In the genomic region with DNA sequence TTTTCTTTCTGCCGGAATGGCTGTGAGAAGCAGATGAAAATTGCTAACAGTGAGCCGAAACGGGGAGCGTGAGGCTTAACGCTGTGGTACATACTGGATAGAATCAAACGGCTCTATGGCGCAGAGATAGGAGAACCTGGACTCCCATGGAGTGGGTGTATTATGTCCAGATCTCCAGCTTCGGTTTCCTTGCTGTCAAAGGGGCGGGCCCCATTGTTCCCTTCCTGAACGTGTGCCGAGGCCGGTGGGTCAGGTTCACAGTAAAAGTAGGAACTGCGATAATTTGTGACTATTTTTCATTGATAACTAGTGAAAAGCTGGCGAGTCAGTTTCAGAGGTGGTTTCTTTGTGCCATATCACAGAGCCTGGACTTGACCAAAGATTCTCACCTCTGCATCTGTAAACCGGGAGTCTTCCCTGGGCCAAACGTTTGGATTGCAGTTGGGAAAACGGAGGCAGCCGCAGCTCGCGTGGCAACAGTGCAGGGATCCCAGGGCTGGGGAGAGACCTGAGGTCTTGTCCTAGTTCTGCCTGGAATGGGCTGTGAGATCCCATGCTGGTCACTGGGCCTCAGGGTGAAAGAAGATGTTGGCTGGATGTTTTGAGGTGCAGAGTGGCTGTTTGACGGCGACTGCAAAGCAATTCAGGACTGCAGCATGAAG, we compare ENCODE assay signal across 8 cellular contexts. TPM values are rescaled to one million over a fixed set of nuclear protein-coding genes. Genes with fewer than 3 reads are reported as not detected.
DNase-seq lines count a peak whose midpoint lies in the region; ATAC-seq and TF ChIP-seq lines count a peak whose summit lies in the region.

No MANE protein-coding gene starts in this region.

- H3K4me2 ChIP-seq in BLaER1 treated with 17β-estradiol and CSF1 and Interleukin-3, amounts not matched to agents 10 nM and 100 nM = peak overlapping the region; percentile 82 to 100 (median 95)

- H4K20me1 ChIP-seq in BLaER1 treated with 17β-estradiol and CSF1 and Interleukin-3, amounts not matched to agents 10 nM and 100 nM = peaks cover 49 to 57% (median 55%) of the 10 kb centered on the region in 11 experiments

- no peak for DNase-seq in MG63
- no peak for DNase-seq in coronary artery (ENCODE audit: low spot score)
- DNase-seq in naive thymus-derived CD4-positive, alpha-beta T cell = no peak
- no peak for DNase-seq in SIG-M5 (lab: John Stamatoyannopoulos, UW)
- no peak for DNase-seq in NCI-H446 treated with DMSO at 0.1 percent for 48 hours (lab: John Stamatoyannopoulos, UW)
- DNase-seq in NCI-H1694 (lab: John Stamatoyannopoulos, UW) = no peak
- DNase-seq in NCI-H1105 treated with DMSO at 0.1 percent for 48 hours (lab: John Stamatoyannopoulos, UW) = no peak

- peaks cover 0 to 7% (median 0%) of the 10 kb centered on the region in 11 donors for H3K9me3 Mint-ChIP-seq in naive thymus-derived CD4-positive, alpha-beta T cell

- H3K36me3 ChIP-seq in BLaER1 treated with 17β-estradiol and CSF1 and Interleukin-3, amounts not matched to agents 10 nM and 100 nM = peaks cover 42 to 53% (median 52%) of the 10 kb centered on the region in 11 experiments
- peaks cover 52% of the 10 kb centered on the region for H3K36me3 ChIP-seq in MG63
- peaks cover 11 to 47% (median 14%) of the 10 kb centered on the region in 3 experiments for H3K36me3 ChIP-seq in naive thymus-derived CD4-positive, alpha-beta T cell (ENCODE audit: control insufficient read depth in 2 of 3, insufficient read depth in 3 of 3, low read length in 3 of 3)

- no peak for TF ChIP-seq CTCF in coronary artery (IDR thresholded peaks at IDR 0.05)

- H3K4me1 ChIP-seq in BLaER1 treated with 17β-estradiol and CSF1 and Interleukin-3, amounts not matched to agents 10 nM and 100 nM = peaks cover 22 to 45% (median 32%) of the 10 kb centered on the region in 10 experiments
- peaks cover 18 to 19% of the 10 kb centered on the region in 2 donors for H3K4me1 ChIP-seq in naive thymus-derived CD4-positive, alpha-beta T cell (ENCODE audit: control insufficient read depth in 2 of 2, insufficient read depth in 2 of 2, low read length in 2 of 2)

- ATAC-seq in naive thymus-derived CD4-positive, alpha-beta T cell = no peak

- H3K4me3 ChIP-seq in BLaER1 treated with 17β-estradiol and CSF1 and Interleukin-3, amounts not matched to agents 10 nM and 100 nM = peak overlapping the region; percentile 84 to 100 (median 94)
- H3K4me3 ChIP-seq in MG63 (peak overlapping the region; percentile 98), coronary artery (peak overlapping the region; percentile 93)
- H3K4me3 ChIP-seq in naive thymus-derived CD4-positive, alpha-beta T cell (ENCODE audit: low read length) = peak overlapping the region; percentile 96

- POLR2A ChIA-PET in naive thymus-derived CD4-positive, alpha-beta T cell (lab: Charles Lee) = interaction anchor here (0.5 to 4.0 kb wide), 13 partner anchors 9 to 392 kb away, joined by 3 to 117 read pairs (median 6); a partner anchor contains a TSS

- CTCF ChIA-PET in naive thymus-derived CD4-positive, alpha-beta T cell (lab: Charles Lee) = interaction anchor here (1.3 to 7.1 kb wide), 5 partner anchors 11 to 136 kb away, joined by 3 to 124 read pairs (median 5); a partner anchor contains a TSS

- H3K9me3 ChIP-seq in BLaER1 treated with 17β-estradiol and CSF1 and Interleukin-3, amounts not matched to agents 10 nM and 100 nM (replicated peaks in 1 of 11) = no peaks in the 10 kb centered on the region; a peak in 1 of 22 replicates
- no peaks in the 10 kb centered on the region for H3K9me3 ChIP-seq in MG63
- no peaks in the 10 kb centered on the region for H3K9me3 ChIP-seq in naive thymus-derived CD4-positive, alpha-beta T cell (ENCODE audit: control insufficient read depth in 2 of 3, low read length in 3 of 3)

- peak overlapping the region; percentile 93 to 99 (median 98) for H3K27ac Mint-ChIP-seq in naive thymus-derived CD4-positive, alpha-beta T cell

- peak overlapping the region; percentile 87 to 100 (median 96) for H3K27ac ChIP-seq in BLaER1 treated with 17β-estradiol and CSF1 and Interleukin-3, amounts not matched to agents 10 nM and 100 nM
- peak overlapping the region; percentile 85 to 86 for H3K27ac ChIP-seq in coronary artery
- peak overlapping the region; percentile 84 for H3K27ac ChIP-seq in naive thymus-derived CD4-positive, alpha-beta T cell (ENCODE audit: low read depth, low read length)

- peaks cover 0 to 5% (median 0%) of the 10 kb centered on the region in 5 donors for H3K27me3 Mint-ChIP-seq in naive thymus-derived CD4-positive, alpha-beta T cell

- peaks cover 14 to 45% (median 30%) of the 10 kb centered on the region in 7 donors for H3K4me1 Mint-ChIP-seq in naive thymus-derived CD4-positive, alpha-beta T cell

- peak overlapping the region; percentile 92 to 100 (median 97) for H3K9ac ChIP-seq in BLaER1 treated with 17β-estradiol and CSF1 and Interleukin-3, amounts not matched to agents 10 nM and 100 nM

- no peaks in the 10 kb centered on the region for H3K27me3 ChIP-seq in BLaER1 treated with 17β-estradiol and CSF1 and Interleukin-3, amounts not matched to agents 10 nM and 100 nM
- H3K27me3 ChIP-seq in MG63 = no peaks in the 10 kb centered on the region
- no peaks in the 10 kb centered on the region for H3K27me3 ChIP-seq in naive thymus-derived CD4-positive, alpha-beta T cell (ENCODE audit: control insufficient read depth in 2 of 2, insufficient read depth in 2 of 2, low read length in 2 of 2)

- peak overlapping the region; percentile 95 to 100 (median 98) for H3K4me3 Mint-ChIP-seq in naive thymus-derived CD4-positive, alpha-beta T cell

- intact Hi-C loops in naive thymus-derived CD4-positive, alpha-beta T cell (cut with micrococcal nuclease) = no loop called here

- peaks cover 0 to 26% (median 10%) of the 10 kb centered on the region in 5 donors for H3K36me3 Mint-ChIP-seq in naive thymus-derived CD4-positive, alpha-beta T cell

RNA-seq across cellular contexts. Expression of a gene that starts 0.8 kb away (rescaled TPM):
- 766 and 1,556 TPM in 2 replicates for total RNA-seq in MG63 (2014; rRNA removed; shearing (Covaris generic); ENCODE audit: low replicate concordance)
- total RNA-seq in naive thymus-derived CD4-positive, alpha-beta T cell = 1,000 to 10,000 TPM; 2,413 to 3,932 (median 3,224) TPM
- polyA plus RNA-seq in naive thymus-derived CD4-positive, alpha-beta T cell = 1,000 to 10,000 TPM; 4,242 to 4,833 TPM

RNA-seq across cellular contexts. Expression of a gene that starts 11.3 kb away (rescaled TPM):
- not detected in 2 replicates for total RNA-seq in MG63 (2014; rRNA removed; shearing (Covaris generic); ENCODE audit: low replicate concordance)
- total RNA-seq in naive thymus-derived CD4-positive, alpha-beta T cell = 1 to 10 TPM; 1.2 to 4.1 (median 3.6) TPM
- 1 to 10 TPM; 2.0 to 2.9 TPM for polyA plus RNA-seq in naive thymus-derived CD4-positive, alpha-beta T cell

RNA-seq across cellular contexts. Expression of a gene that starts 12.7 kb away (rescaled TPM):
- total RNA-seq in MG63 (2014; rRNA removed; shearing (Covaris generic); ENCODE audit: low replicate concordance) = not detected in 2 replicates
- 100 to 1,000 TPM; 154 to 296 (median 202) TPM for total RNA-seq in naive thymus-derived CD4-positive, alpha-beta T cell
- polyA plus RNA-seq in naive thymus-derived CD4-positive, alpha-beta T cell = 100 to 1,000 TPM; 125 to 153 TPM

RNA-seq across cellular contexts. Expression of a gene that starts 39.1 kb away (rescaled TPM):
- not detected in 2 replicates for total RNA-seq in MG63 (2014; rRNA removed; shearing (Covaris generic); ENCODE audit: low replicate concordance)
- total RNA-seq in naive thymus-derived CD4-positive, alpha-beta T cell = 10 to 100 TPM in 1 of 5 experiments, 1 to 10 TPM in 4; 5.5 to 11.1 (median 8.2) TPM
- polyA plus RNA-seq in naive thymus-derived CD4-positive, alpha-beta T cell = 1 to 10 TPM; 2.0 to 6.0 TPM

Comparison
In these comparisons a context has a peak if more than half of its experiments do, and no peak if none do; other contexts are left out.
1. RNA of a gene that starts 12.7 kb away (total RNA-seq): 154 to 296 TPM in naive thymus-derived CD4-positive, alpha-beta T cell; not detected in MG63; every median in the first group is over 100 times any median in the second.
2. Peak in every context shown above with its lines, with median percentiles within 50 percentile points of each other: H3K27ac ChIP-seq and H3K4me3 ChIP-seq.